Comparison of ENCODE assay signal across 37 cellular contexts in genomic region chr5:127933348-127933747, GRCh38.
"Had no signal": no experiment of that assay in that cellular context is flagged by ENCODE, and none has a peak within 500 bp of the region (broad histone marks: within the 10 kb centered on the region; RNA-seq: fewer than 3 reads in every experiment).

No MANE protein-coding gene starts in this region.

- H3K36me3 Mint-ChIP-seq: activated CD8-positive, alpha-beta memory T cell treated with anti-CD3 and anti-CD28 coated beads, Interleukin-2, amount 10 ng/mL, durations not matched to agents 7 days and 5 days; activated naive CD8-positive, alpha-beta T cell treated with anti-CD3 and anti-CD28 coated beads, Interleukin-2, amount 10 ng/mL, durations not matched to agents 7 days and 5 days had no signal

- ATAC-seq: activated CD8-positive, alpha-beta memory T cell treated with anti-CD3 and anti-CD28 coated beads, Interleukin-2, amount 10 ng/mL, durations not matched to agents 7 days and 5 days; PC-3; Right ventricle myocardium inferior had no signal

- H3K9me3 ChIP-seq: ascending aorta, Peyer's patch had no signal

- H3K4me1 Mint-ChIP-seq: activated naive CD4-positive, alpha-beta T cell treated with anti-CD3 and anti-CD28 coated beads, Interleukin-2, amount 50 U/mL, for 24 hours had no signal

- H3K27ac Mint-ChIP-seq: activated CD4-positive, alpha-beta memory T cell treated with anti-CD3 and anti-CD28 coated beads, Interleukin-2, amount 10 ng/mL, durations not matched to agents 7 days and 5 days; activated CD8-positive, alpha-beta memory T cell treated with anti-CD3 and anti-CD28 coated beads, Interleukin-2, amount 10 ng/mL, durations not matched to agents 7 days and 5 days; activated naive CD4-positive, alpha-beta T cell treated with anti-CD3 and anti-CD28 coated beads, Interleukin-2, amount 50 U/mL, for 24 hours; activated naive CD8-positive, alpha-beta T cell treated with anti-CD3 and anti-CD28 coated beads, Interleukin-2, amount 10 ng/mL, durations not matched to agents 7 days and 5 days had no signal

- DNase-seq: activated CD4-positive, alpha-beta memory T cell treated with anti-CD3 and anti-CD28 coated beads, Interleukin-2, amount 10 ng/mL, durations not matched to agents 7 days and 5 days; activated CD4-positive, alpha-beta T cell treated with anti-CD3 and anti-CD28 coated beads for 1 hour; activated CD4-positive, alpha-beta T cell treated with anti-CD3 and anti-CD28 coated beads for 48 hours; activated CD4-positive, CD25-positive, alpha-beta regulatory T cell; activated CD8-positive, alpha-beta memory T cell treated with anti-CD3 and anti-CD28 coated beads for 24 hours; activated CD8-positive, alpha-beta memory T cell treated with anti-CD3 and anti-CD28 coated beads, Interleukin-2, amount 10 ng/mL, durations not matched to agents 7 days and 5 days; activated CD8-positive, alpha-beta memory T cell treated with anti-CD3 and anti-CD28 coated beads, Interleukin-2, amount 50 U/mL, for 48 hours; activated effector memory CD4-positive, alpha-beta T cell treated with Interleukin-2 at 50 U/mL for 16 hours; activated naive CD4-positive, alpha-beta T cell; activated naive CD8-positive, alpha-beta T cell treated with anti-CD3 and anti-CD28 coated beads, Interleukin-2, amount 10 ng/mL, durations not matched to agents 7 days and 5 days; activated T-cell treated with anti-CD3 and anti-CD28 coated beads, Interleukin-2, amount 50 U/mL, for 48 hours; amygdala; Karpas-422; NCI-H1105; NCI-H1417 treated with DMSO at 0.1 percent for 48 hours; NCI-H1694; NCI-H1930; NCI-H2081 treated with DMSO at 0.1 percent for 48 hours; NCI-H2171; NCI-H510A; NCI-H526; NCI-H748 treated with DMSO at 0.1 percent for 48 hours; NK-92 treated with Interleukin-12 subunit alpha and Interleukin-12 subunit beta, amount 100 ng/mL, for 24 hours; PC-3; Peyer's patch; SIG-M5; SW 1271; T-helper 1 cell; T-helper 2 cell; T-helper 9 cell; WERI-Rb-1 had no signal

- H3K4me1 ChIP-seq: ascending aorta, Peyer's patch had no signal

- H3K27ac ChIP-seq: ascending aorta, cardiac muscle cell, Peyer's patch, RWPE1, WERI-Rb-1 had no signal

- H3K4me3 Mint-ChIP-seq: activated CD4-positive, alpha-beta memory T cell treated with anti-CD3 and anti-CD28 coated beads, Interleukin-2, amount 10 ng/mL, durations not matched to agents 7 days and 5 days; activated CD8-positive, alpha-beta memory T cell treated with anti-CD3 and anti-CD28 coated beads, Interleukin-2, amount 10 ng/mL, durations not matched to agents 7 days and 5 days; activated naive CD4-positive, alpha-beta T cell treated with anti-CD3 and anti-CD28 coated beads, Interleukin-2, amount 50 U/mL, for 24 hours; activated naive CD8-positive, alpha-beta T cell treated with anti-CD3 and anti-CD28 coated beads, Interleukin-2, amount 10 ng/mL, durations not matched to agents 7 days and 5 days; central memory CD8-positive, alpha-beta T cell had no signal

- H3K9me3 Mint-ChIP-seq: activated CD4-positive, alpha-beta memory T cell treated with anti-CD3 and anti-CD28 coated beads, Interleukin-2, amount 10 ng/mL, durations not matched to agents 7 days and 5 days; activated naive CD4-positive, alpha-beta T cell treated with anti-CD3 and anti-CD28 coated beads, Interleukin-2, amount 50 U/mL, for 24 hours; central memory CD8-positive, alpha-beta T cell had no signal

- H3K27me3 Mint-ChIP-seq: activated CD4-positive, alpha-beta memory T cell treated with anti-CD3 and anti-CD28 coated beads, Interleukin-2, amount 10 ng/mL, durations not matched to agents 7 days and 5 days; activated CD8-positive, alpha-beta memory T cell treated with anti-CD3 and anti-CD28 coated beads, Interleukin-2, amount 10 ng/mL, durations not matched to agents 7 days and 5 days; activated naive CD8-positive, alpha-beta T cell treated with anti-CD3 and anti-CD28 coated beads, Interleukin-2, amount 10 ng/mL, durations not matched to agents 7 days and 5 days; central memory CD8-positive, alpha-beta T cell had no signal

- H3K4me3 ChIP-seq: ascending aorta, cardiac muscle cell, Peyer's patch had no signal
